16 cellular contexts compared by ENCODE assay signal in the genomic region with DNA sequence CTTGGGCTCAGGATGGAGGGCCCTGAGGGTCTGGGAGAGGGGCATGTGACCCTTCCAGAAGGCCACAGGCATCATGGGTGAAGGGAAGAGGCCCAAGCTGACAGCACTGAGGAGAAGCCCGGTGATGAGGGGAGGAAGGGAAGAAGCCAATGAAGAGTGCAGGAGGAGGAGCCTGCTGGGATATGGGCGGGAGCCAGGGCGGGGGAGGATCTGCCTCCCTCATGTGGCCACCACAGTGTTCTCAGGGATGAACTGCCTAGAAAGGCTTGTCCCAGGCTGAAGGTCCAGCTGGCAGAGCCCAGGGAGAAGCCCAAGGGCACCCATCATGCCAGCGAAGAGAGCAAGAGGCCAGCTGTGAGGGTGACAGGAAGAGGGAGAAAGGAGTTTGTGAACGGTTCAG. TPM values are rescaled to one million over a fixed set of nuclear protein-coding genes. Genes with fewer than 3 reads are reported as not detected.
DNase-seq lines count a peak whose midpoint lies in the region; ATAC-seq and TF ChIP-seq lines count a peak whose summit lies in the region.
"Had no signal": no experiment of that assay in that cellular context is flagged by ENCODE, and none has a peak within 500 bp of the region (broad histone marks: within the 10 kb centered on the region; RNA-seq: fewer than 3 reads in every experiment).

No MANE protein-coding gene starts in this region.

- H3K9me3 ChIP-seq in HCT116 (ENCODE audit: control insufficient read depth in 1 of 2, insufficient read depth in 1 of 2, low read depth in 1 of 2, low read length in 2 of 2) (no peaks in the 10 kb centered on the region), T-helper 17 cell (ENCODE audit: control insufficient read depth, low read length, poor library complexity, severe bottlenecking) (no peaks in the 10 kb centered on the region), left lung (peaks cover 0 to 2% of the 10 kb centered on the region in 2 donors)

- H3K79me2 ChIP-seq in HCT116 (ENCODE audit: insufficient read depth, low read length): no peaks in the 10 kb centered on the region

- H3K9ac ChIP-seq in HCT116 (ENCODE audit: low read length): no peak overlapping the region

- H3K4me3 Mint-ChIP-seq in T-helper 17 cell: no peak overlapping the region
- H3K4me3 Mint-ChIP-seq: activated naive CD8-positive, alpha-beta T cell treated with anti-CD3 and anti-CD28 coated beads, Interleukin-2, amount 50 U/mL, for 24 hours; natural killer cell treated with Interleukin-12 subunit alpha and Interleukin-12 subunit beta and Interleukin-15 and Interleukin-18, amount 100 ng/mL, for 72 hours had no signal

- H3K27me3 Mint-ChIP-seq in T-helper 17 cell: no peaks in the 10 kb centered on the region

- peaks cover 5% of the 10 kb centered on the region for H3K36me3 Mint-ChIP-seq in T-helper 17 cell (ENCODE audit: low read depth)
- H3K36me3 Mint-ChIP-seq: natural killer cell treated with Interleukin-12 subunit alpha and Interleukin-12 subunit beta and Interleukin-15 and Interleukin-18, amount 100 ng/mL, for 72 hours had no signal

- peaks cover 16% of the 10 kb centered on the region for H3K4me1 Mint-ChIP-seq in T-helper 17 cell

- no peaks in the 10 kb centered on the region for H3K27me3 ChIP-seq in HCT116 (ENCODE audit: insufficient read depth, low read length)
- no peaks in the 10 kb centered on the region for H3K27me3 ChIP-seq in left lung

- peak; percentile 89 for ATAC-seq in HCT116
- no peak for ATAC-seq in T-helper 17 cell
- peak; percentile 32 for ATAC-seq in left lung
- ATAC-seq in HG02763 (IDR thresholded peaks at IDR 0.05; ENCODE audit: unreplicated experiment): no peak
- ATAC-seq: activated CD4-positive, CD25-positive, alpha-beta regulatory T cell treated with anti-CD3 and anti-CD28 coated beads, Interleukin-2, amount 50 U/mL, for 24 hours; activated naive CD8-positive, alpha-beta T cell treated with anti-CD3 and anti-CD28 coated beads, Interleukin-2, amount 50 U/mL, for 24 hours had no signal

- RAD21 ChIA-PET in HCT116 (lab: Charles Lee; ENCODE audit: low non-redundant PET in 1 of 2, low total read pairs in 2 of 2, uncharacterized antibody in 2 of 2, unreplicated experiment in 2 of 2): no interaction called here

- in situ Hi-C loops in G401 (cut with HindIII; ENCODE audit: low sequenced_read_pairs): no loop called here

- TF ChIP-seq POLR2A in HCT116 (IDR thresholded peaks at IDR 0.05; ENCODE audit: borderline replicate concordance, extremely low read depth, insufficient read depth, insufficient read length): no peak

- no TSS peak for BruUV-seq in HCT116 (replicated peaks; lab: Mats Ljungman, UMichigan)

- TF ChIP-seq CTCF in HCT116 (IDR thresholded peaks at IDR 0.05 in 2 of 3, conservative IDR thresholded peaks at IDR 0.05 in 1 of 3; ENCODE audit: borderline replicate concordance in 1 of 3, insufficient read depth in 1 of 3, low read depth in 2 of 3, low read length in 2 of 3) (no peak), left lung (IDR thresholded peaks at IDR 0.05) (no peak)

- no peak overlapping the region for H3K4me3 ChIP-seq in HCT116 (replicated peaks in 1 of 2; ENCODE audit: low read depth in 1 of 2, low read length in 2 of 2)
- no peak overlapping the region for H3K4me3 ChIP-seq in left lung

- POLR2A ChIA-PET in HCT116 (lab: Charles Lee): no interaction called here

- H2AFZ ChIP-seq in HCT116 (ENCODE audit: low read depth, low read length, poor library complexity, severe bottlenecking): no peak overlapping the region

- DNase-seq in DMS 273 (lab: John Stamatoyannopoulos, UW; ENCODE audit: unreplicated experiment) (peak; percentile 17), DMS 273 treated with DMSO at 0.1 percent for 48 hours (lab: John Stamatoyannopoulos, UW) (no peak), HCT116 (ENCODE audit: low read depth, low spot score) (no peak), T-helper 17 cell (no peak), left lung (no peak), 8988T (no peak), G401 (ENCODE audit: low spot score) (no peak)
- DNase-seq: activated naive CD8-positive, alpha-beta T cell treated with anti-CD3 and anti-CD28 coated beads, Interleukin-2, amount 50 U/mL, for 24 hours; central memory CD4-positive, alpha-beta T cell; foreskin melanocyte; MV-4-11; stimulated activated CD4-positive, alpha-beta T cell treated with anti-CD3 and anti-CD28 coated beads, Interleukin-15, amount 100 ng/mL, for 24 hours had no signal

- TF ChIP-seq RAD21 in HCT116 (IDR thresholded peaks at IDR 0.05; ENCODE audit: low read depth): no peak

- no peak overlapping the region for H3K4me2 ChIP-seq in HCT116 (ENCODE audit: low read length)

- H3K36me3 ChIP-seq in HCT116 (ENCODE audit: control insufficient read depth in 1 of 2, insufficient read depth in 2 of 2, low read length in 2 of 2) (no peaks in the 10 kb centered on the region), left lung (no peaks in the 10 kb centered on the region)

- CTCF ChIA-PET in HCT116 (lab: Charles Lee): no interaction called here

- intact Hi-C loops in HCT116 (cut with micrococcal nuclease): no loop called here
- intact Hi-C loops in left lung (cut with DNase I): no loop called here

- H3K27ac ChIP-seq in HCT116 (ENCODE audit: low read depth, low read length): no peak overlapping the region
- H3K27ac ChIP-seq in left lung: no peak overlapping the region
- H3K27ac ChIP-seq: 22Rv1 had no signal

- no peaks in the 10 kb centered on the region for H4K20me1 ChIP-seq in HCT116 (ENCODE audit: insufficient read depth)

- H3K9me2 ChIP-seq in HCT116 (ENCODE audit: insufficient read depth): no peaks in the 10 kb centered on the region

- peak overlapping the region; percentile 56 for H3K27ac Mint-ChIP-seq in T-helper 17 cell

- H3K4me1 ChIP-seq in HCT116 (ENCODE audit: control insufficient read depth in 1 of 2, insufficient read depth in 2 of 2, low read length in 2 of 2) (peaks cover 0 to 11% of the 10 kb centered on the region in 2 experiments; a peak in 1 of 4 replicates), left lung (peaks cover 0 to 23% of the 10 kb centered on the region in 2 donors)

TF ChIP-seq in HCT116, 20 proteins besides CTCF, POLR2A, EP300 and RAD21:
- no peak for TF ChIP-seq EGR1 (IDR thresholded peaks at IDR 0.05; ENCODE audit: low read depth)
- TF ChIP-seq, protein P1, sequence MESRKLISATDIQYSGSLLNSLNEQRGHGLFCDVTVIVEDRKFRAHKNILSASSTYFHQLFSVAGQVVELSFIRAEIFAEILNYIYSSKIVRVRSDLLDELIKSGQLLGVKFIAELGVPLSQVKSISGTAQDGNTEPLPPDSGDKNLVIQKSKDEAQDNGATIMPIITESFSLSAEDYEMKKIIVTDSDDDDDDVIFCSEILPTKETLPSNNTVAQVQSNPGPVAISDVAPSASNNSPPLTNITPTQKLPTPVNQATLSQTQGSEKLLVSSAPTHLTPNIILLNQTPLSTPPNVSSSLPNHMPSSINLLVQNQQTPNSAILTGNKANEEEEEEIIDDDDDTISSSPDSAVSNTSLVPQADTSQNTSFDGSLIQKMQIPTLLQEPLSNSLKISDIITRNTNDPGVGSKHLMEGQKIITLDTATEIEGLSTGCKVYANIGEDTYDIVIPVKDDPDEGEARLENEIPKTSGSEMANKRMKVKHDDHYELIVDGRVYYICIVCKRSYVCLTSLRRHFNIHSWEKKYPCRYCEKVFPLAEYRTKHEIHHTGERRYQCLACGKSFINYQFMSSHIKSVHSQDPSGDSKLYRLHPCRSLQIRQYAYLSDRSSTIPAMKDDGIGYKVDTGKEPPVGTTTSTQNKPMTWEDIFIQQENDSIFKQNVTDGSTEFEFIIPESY (IDR thresholded peaks at IDR 0.05; ENCODE audit: extremely low read depth, insufficient replicate concordance, low read length): no peak
- no peak for TF ChIP-seq ELF1 (IDR thresholded peaks at IDR 0.05; ENCODE audit: borderline replicate concordance, low read depth)
- TF ChIP-seq, protein P2, sequence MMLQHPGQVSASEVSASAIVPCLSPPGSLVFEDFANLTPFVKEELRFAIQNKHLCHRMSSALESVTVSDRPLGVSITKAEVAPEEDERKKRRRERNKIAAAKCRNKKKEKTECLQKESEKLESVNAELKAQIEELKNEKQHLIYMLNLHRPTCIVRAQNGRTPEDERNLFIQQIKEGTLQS (IDR thresholded peaks at IDR 0.05): no peak
- no peak for TF ChIP-seq ZNF274 (IDR thresholded peaks at IDR 0.05; ENCODE audit: low read depth, low read length)
- TF ChIP-seq SRF (IDR thresholded peaks at IDR 0.05; ENCODE audit: low read depth): no peak
- TF ChIP-seq, protein P3, sequence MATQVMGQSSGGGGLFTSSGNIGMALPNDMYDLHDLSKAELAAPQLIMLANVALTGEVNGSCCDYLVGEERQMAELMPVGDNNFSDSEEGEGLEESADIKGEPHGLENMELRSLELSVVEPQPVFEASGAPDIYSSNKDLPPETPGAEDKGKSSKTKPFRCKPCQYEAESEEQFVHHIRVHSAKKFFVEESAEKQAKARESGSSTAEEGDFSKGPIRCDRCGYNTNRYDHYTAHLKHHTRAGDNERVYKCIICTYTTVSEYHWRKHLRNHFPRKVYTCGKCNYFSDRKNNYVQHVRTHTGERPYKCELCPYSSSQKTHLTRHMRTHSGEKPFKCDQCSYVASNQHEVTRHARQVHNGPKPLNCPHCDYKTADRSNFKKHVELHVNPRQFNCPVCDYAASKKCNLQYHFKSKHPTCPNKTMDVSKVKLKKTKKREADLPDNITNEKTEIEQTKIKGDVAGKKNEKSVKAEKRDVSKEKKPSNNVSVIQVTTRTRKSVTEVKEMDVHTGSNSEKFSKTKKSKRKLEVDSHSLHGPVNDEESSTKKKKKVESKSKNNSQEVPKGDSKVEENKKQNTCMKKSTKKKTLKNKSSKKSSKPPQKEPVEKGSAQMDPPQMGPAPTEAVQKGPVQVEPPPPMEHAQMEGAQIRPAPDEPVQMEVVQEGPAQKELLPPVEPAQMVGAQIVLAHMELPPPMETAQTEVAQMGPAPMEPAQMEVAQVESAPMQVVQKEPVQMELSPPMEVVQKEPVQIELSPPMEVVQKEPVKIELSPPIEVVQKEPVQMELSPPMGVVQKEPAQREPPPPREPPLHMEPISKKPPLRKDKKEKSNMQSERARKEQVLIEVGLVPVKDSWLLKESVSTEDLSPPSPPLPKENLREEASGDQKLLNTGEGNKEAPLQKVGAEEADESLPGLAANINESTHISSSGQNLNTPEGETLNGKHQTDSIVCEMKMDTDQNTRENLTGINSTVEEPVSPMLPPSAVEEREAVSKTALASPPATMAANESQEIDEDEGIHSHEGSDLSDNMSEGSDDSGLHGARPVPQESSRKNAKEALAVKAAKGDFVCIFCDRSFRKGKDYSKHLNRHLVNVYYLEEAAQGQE (IDR thresholded peaks at IDR 0.05; ENCODE audit: low read depth): no peak
- no peak for TF ChIP-seq ZFX (IDR thresholded peaks at IDR 0.05)
- TF ChIP-seq YY1 (IDR thresholded peaks at IDR 0.05; ENCODE audit: extremely low read depth, insufficient replicate concordance, low read depth, low read length): no peak

RNA-seq across cellular contexts. Expression of a gene that starts 24.6 kb away (rescaled TPM):
- 0.49 TPM for total RNA-seq in HCT116 (2021; ENCODE audit: unreplicated experiment)
- polyA plus RNA-seq in HCT116 (2012): 0.27 and 0.33 TPM in 2 replicates
- 1 to 10 TPM; 2.2 to 2.7 TPM for total RNA-seq in T-helper 17 cell
- total RNA-seq in left lung: 1 to 10 TPM; 3.6 to 6.8 TPM
- total RNA-seq in G401 (2014; rRNA removed; shearing (Covaris generic)): under 0.01 and 2.4 TPM in 2 replicates

Comparison
In these comparisons a context has a peak if more than half of its experiments do, and no peak if none do; other contexts are left out.
1. ATAC-seq: peak in HCT116 (single experiment) and left lung (single experiment); none in T-helper 17 cell (single experiment) and HG02763 (single experiment).